1 cellular context compared by ENCODE assay signal in the genomic region with DNA sequence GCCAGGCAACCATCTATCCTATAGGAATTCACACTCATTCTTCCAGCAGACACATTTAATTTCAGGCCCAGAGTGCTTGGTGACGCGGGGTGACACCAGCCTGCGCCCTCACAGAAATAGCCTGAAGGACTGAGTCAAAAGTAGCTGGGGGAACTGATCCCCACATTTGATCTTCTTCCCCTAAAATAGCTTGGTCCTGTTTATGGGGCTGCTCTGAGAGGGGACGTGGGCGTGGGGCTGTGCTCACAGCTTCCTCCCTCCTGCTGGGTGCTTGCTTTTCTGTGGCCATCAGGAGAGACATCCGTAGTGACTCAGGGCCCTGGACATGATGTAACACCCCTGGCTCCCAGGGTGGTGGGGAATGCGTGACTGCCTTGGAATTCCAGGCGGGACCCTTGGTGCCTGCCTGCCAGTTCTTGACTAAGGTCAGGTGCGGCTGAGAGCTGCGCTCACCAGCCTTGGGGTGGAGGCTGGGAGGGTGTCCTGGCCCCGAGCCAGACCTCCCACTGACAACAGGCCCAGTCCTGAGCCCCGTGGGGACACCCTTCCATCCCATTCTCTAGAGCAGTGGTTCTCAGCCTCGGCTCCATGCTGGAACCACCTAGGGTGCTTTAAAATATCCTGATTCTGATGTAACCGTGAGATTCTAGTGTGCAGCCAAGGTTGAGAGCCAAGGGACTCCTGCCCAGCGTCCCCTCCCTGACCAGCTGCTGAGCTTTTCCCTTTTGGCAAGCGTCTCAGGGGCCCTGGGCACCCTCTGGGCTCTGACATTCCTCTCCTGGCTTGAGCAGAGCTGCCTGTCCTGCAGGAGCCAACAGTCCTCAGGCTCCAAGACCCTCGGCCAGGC.
A peak's percentile ranks its signal among the peaks of the same experiment; 100 is the strongest.
TF ChIP-seq lines count a peak whose summit lies in the region.

No MANE protein-coding gene starts in this region.

TF ChIP-seq in K562, 482 proteins besides CTCF, POLR2A, EP300 and RAD21 (continued from another document and continues in another):
- TF ChIP-seq, protein P1, sequence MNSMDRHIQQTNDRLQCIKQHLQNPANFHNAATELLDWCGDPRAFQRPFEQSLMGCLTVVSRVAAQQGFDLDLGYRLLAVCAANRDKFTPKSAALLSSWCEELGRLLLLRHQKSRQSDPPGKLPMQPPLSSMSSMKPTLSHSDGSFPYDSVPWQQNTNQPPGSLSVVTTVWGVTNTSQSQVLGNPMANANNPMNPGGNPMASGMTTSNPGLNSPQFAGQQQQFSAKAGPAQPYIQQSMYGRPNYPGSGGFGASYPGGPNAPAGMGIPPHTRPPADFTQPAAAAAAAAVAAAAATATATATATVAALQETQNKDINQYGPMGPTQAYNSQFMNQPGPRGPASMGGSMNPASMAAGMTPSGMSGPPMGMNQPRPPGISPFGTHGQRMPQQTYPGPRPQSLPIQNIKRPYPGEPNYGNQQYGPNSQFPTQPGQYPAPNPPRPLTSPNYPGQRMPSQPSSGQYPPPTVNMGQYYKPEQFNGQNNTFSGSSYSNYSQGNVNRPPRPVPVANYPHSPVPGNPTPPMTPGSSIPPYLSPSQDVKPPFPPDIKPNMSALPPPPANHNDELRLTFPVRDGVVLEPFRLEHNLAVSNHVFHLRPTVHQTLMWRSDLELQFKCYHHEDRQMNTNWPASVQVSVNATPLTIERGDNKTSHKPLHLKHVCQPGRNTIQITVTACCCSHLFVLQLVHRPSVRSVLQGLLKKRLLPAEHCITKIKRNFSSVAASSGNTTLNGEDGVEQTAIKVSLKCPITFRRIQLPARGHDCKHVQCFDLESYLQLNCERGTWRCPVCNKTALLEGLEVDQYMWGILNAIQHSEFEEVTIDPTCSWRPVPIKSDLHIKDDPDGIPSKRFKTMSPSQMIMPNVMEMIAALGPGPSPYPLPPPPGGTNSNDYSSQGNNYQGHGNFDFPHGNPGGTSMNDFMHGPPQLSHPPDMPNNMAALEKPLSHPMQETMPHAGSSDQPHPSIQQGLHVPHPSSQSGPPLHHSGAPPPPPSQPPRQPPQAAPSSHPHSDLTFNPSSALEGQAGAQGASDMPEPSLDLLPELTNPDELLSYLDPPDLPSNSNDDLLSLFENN (IDR thresholded peaks at IDR 0.05; ENCODE audit: low read depth in 2 of 2, low read length in 2 of 2), result no peak
- no peak for TF ChIP-seq CCNT2 (IDR thresholded peaks at IDR 0.05; ENCODE audit: borderline replicate concordance, extremely low read depth, insufficient read length, low read depth, low read length)
- TF ChIP-seq, protein P2, sequence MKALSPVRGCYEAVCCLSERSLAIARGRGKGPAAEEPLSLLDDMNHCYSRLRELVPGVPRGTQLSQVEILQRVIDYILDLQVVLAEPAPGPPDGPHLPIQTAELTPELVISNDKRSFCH (CRISPR knock-in tag; IDR thresholded peaks at IDR 0.05), result no peak
- TF ChIP-seq, protein P2 (tag; IDR thresholded peaks at IDR 0.05), result no peak
- no peak for TF ChIP-seq HNRNPK (IDR thresholded peaks at IDR 0.05; ENCODE audit: low read depth, low read length, poor library complexity, severe bottlenecking)
- TF ChIP-seq L3MBTL2 (IDR thresholded peaks at IDR 0.05), result 0 out of 2 replicates have a peak, but pooled peaks have one; percentile 14
- TF ChIP-seq, protein P3, sequence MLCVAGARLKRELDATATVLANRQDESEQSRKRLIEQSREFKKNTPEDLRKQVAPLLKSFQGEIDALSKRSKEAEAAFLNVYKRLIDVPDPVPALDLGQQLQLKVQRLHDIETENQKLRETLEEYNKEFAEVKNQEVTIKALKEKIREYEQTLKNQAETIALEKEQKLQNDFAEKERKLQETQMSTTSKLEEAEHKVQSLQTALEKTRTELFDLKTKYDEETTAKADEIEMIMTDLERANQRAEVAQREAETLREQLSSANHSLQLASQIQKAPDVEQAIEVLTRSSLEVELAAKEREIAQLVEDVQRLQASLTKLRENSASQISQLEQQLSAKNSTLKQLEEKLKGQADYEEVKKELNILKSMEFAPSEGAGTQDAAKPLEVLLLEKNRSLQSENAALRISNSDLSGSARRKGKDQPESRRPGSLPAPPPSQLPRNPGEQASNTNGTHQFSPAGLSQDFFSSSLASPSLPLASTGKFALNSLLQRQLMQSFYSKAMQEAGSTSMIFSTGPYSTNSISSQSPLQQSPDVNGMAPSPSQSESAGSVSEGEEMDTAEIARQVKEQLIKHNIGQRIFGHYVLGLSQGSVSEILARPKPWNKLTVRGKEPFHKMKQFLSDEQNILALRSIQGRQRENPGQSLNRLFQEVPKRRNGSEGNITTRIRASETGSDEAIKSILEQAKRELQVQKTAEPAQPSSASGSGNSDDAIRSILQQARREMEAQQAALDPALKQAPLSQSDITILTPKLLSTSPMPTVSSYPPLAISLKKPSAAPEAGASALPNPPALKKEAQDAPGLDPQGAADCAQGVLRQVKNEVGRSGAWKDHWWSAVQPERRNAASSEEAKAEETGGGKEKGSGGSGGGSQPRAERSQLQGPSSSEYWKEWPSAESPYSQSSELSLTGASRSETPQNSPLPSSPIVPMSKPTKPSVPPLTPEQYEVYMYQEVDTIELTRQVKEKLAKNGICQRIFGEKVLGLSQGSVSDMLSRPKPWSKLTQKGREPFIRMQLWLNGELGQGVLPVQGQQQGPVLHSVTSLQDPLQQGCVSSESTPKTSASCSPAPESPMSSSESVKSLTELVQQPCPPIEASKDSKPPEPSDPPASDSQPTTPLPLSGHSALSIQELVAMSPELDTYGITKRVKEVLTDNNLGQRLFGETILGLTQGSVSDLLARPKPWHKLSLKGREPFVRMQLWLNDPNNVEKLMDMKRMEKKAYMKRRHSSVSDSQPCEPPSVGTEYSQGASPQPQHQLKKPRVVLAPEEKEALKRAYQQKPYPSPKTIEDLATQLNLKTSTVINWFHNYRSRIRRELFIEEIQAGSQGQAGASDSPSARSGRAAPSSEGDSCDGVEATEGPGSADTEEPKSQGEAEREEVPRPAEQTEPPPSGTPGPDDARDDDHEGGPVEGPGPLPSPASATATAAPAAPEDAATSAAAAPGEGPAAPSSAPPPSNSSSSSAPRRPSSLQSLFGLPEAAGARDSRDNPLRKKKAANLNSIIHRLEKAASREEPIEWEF (CRISPR knock-in tag; IDR thresholded peaks at IDR 0.05), result no peak
- no peak for TF ChIP-seq PTTG1 (tag; IDR thresholded peaks at IDR 0.05; ENCODE audit: low read depth)
- TF ChIP-seq RBM17 (IDR thresholded peaks at IDR 0.05; ENCODE audit: borderline replicate concordance, low read depth, low read length), result no peak
- no peak for TF ChIP-seq E2F3 (CRISPR knock-in tag; IDR thresholded peaks at IDR 0.05)
- TF ChIP-seq NFIC (IDR thresholded peaks at IDR 0.05), result peak; percentile 79
- no peak for TF ChIP-seq ZNF830 (CRISPR knock-in tag; IDR thresholded peaks at IDR 0.05)
- TF ChIP-seq DMBX1 (CRISPR knock-in tag; IDR thresholded peaks at IDR 0.05; ENCODE audit: borderline replicate concordance), result peak; percentile 68
- TF ChIP-seq, protein P4, sequence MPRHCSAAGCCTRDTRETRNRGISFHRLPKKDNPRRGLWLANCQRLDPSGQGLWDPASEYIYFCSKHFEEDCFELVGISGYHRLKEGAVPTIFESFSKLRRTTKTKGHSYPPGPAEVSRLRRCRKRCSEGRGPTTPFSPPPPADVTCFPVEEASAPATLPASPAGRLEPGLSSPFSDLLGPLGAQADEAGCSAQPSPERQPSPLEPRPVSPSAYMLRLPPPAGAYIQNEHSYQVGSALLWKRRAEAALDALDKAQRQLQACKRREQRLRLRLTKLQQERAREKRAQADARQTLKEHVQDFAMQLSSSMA (CRISPR knock-in tag; IDR thresholded peaks at IDR 0.05), result no peak
- TF ChIP-seq, protein P5, sequence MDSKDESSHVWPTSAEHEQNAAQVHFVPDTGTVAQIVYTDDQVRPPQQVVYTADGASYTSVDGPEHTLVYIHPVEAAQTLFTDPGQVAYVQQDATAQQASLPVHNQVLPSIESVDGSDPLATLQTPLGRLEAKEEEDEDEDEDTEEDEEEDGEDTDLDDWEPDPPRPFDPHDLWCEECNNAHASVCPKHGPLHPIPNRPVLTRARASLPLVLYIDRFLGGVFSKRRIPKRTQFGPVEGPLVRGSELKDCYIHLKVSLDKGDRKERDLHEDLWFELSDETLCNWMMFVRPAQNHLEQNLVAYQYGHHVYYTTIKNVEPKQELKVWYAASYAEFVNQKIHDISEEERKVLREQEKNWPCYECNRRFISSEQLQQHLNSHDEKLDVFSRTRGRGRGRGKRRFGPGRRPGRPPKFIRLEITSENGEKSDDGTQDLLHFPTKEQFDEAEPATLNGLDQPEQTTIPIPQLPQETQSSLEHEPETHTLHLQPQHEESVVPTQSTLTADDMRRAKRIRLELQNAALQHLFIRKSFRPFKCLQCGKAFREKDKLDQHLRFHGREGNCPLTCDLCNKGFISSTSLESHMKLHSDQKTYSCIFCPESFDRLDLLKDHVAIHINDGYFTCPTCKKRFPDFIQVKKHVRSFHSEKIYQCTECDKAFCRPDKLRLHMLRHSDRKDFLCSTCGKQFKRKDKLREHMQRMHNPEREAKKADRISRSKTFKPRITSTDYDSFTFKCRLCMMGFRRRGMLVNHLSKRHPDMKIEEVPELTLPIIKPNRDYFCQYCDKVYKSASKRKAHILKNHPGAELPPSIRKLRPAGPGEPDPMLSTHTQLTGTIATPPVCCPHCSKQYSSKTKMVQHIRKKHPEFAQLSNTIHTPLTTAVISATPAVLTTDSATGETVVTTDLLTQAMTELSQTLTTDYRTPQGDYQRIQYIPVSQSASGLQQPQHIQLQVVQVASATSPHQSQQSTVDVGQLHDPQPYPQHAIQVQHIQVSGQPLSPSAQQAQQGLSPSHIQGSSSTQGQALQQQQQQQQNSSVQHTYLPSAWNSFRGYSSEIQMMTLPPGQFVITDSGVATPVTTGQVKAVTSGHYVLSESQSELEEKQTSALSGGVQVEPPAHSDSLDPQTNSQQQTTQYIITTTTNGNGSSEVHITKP (IDR thresholded peaks at IDR 0.05; ENCODE audit: partially characterized antibody), result peak; percentile 7
- no peak for TF ChIP-seq KDM2B (CRISPR knock-in tag; IDR thresholded peaks at IDR 0.05)
- TF ChIP-seq, protein P6, sequence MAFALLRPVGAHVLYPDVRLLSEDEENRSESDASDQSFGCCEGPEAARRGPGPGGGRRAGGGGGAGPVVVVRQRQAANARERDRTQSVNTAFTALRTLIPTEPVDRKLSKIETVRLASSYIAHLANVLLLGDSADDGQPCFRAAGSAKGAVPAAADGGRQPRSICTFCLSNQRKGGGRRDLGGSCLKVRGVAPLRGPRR (CRISPR knock-in tag; IDR thresholded peaks at IDR 0.05), result no peak
- TF ChIP-seq, protein P7, sequence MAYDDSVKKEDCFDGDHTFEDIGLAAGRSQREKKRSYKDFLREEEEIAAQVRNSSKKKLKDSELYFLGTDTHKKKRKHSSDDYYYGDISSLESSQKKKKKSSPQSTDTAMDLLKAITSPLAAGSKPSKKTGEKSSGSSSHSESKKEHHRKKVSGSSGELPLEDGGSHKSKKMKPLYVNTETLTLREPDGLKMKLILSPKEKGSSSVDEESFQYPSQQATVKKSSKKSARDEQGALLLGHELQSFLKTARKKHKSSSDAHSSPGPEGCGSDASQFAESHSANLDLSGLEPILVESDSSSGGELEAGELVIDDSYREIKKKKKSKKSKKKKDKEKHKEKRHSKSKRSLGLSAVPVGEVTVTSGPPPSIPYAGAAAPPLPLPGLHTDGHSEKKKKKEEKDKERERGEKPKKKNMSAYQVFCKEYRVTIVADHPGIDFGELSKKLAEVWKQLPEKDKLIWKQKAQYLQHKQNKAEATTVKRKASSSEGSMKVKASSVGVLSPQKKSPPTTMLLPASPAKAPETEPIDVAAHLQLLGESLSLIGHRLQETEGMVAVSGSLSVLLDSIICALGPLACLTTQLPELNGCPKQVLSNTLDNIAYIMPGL (CRISPR knock-in tag; IDR thresholded peaks at IDR 0.05), result no peak
- TF ChIP-seq GTF2E2 (tag; IDR thresholded peaks at IDR 0.05), result no peak
- TF ChIP-seq HNRNPH1 (optimal IDR thresholded peaks at IDR 0.05; ENCODE audit: low read depth, low read length), result no peak
- TF ChIP-seq, protein P8, sequence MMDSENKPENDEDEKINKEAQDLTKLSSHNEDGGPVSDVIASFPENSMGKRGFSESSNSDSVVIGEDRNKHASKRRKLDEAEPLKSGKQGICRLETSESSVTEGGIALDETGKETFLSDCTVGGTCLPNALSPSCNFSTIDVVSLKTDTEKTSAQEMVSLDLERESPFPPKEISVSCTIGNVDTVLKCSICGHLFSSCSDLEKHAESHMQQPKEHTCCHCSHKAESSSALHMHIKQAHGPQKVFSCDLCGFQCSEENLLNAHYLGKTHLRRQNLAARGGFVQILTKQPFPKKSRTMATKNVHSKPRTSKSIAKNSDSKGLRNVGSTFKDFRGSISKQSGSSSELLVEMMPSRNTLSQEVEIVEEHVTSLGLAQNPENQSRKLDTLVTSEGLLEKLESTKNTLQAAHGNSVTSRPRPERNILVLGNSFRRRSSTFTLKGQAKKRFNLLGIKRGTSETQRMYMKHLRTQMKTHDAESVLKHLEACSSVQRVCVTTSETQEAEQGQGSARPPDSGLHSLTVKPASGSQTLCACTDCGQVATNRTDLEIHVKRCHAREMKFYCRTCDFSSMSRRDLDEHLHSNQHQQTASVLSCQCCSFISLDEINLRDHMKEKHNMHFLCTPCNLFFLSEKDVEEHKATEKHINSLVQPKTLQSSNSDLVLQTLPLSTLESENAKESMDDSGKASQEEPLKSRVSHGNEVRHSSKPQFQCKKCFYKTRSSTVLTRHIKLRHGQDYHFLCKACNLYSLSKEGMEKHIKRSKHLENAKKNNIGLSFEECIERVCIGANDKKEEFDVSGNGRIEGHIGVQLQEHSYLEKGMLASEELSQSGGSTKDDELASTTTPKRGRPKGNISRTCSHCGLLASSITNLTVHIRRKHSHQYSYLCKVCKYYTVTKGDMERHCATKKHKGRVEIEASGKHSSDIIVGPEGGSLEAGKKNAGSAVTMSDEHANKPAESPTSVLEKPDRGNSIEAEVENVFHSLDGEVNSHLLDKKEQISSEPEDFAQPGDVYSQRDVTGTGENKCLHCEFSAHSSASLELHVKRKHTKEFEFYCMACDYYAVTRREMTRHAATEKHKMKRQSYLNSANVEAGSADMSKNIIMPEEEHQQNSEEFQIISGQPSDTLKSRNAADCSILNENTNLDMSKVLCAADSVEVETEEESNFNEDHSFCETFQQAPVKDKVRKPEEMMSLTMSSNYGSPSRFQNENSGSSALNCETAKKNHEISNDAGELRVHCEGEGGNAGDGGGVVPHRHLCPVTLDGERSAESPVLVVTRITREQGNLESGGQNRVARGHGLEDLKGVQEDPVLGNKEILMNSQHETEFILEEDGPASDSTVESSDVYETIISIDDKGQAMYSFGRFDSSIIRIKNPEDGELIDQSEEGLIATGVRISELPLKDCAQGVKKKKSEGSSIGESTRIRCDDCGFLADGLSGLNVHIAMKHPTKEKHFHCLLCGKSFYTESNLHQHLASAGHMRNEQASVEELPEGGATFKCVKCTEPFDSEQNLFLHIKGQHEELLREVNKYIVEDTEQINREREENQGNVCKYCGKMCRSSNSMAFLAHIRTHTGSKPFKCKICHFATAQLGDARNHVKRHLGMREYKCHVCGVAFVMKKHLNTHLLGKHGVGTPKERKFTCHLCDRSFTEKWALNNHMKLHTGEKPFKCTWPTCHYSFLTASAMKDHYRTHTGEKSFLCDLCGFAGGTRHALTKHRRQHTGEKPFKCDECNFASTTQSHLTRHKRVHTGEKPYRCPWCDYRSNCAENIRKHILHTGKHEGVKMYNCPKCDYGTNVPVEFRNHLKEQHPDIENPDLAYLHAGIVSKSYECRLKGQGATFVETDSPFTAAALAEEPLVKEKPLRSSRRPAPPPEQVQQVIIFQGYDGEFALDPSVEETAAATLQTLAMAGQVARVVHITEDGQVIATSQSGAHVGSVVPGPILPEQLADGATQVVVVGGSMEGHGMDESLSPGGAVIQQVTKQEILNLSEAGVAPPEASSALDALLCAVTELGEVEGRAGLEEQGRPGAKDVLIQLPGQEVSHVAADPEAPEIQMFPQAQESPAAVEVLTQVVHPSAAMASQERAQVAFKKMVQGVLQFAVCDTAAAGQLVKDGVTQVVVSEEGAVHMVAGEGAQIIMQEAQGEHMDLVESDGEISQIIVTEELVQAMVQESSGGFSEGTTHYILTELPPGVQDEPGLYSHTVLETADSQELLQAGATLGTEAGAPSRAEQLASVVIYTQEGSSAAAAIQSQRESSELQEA (IDR thresholded peaks at IDR 0.05; ENCODE audit: low read depth), result no peak
